In genomic region chr18:3663870-3664512, GRCh38 we compare ENCODE assay signal across 20 cellular contexts.
DNase-seq lines count a peak whose midpoint lies in the region; ATAC-seq, FAIRE-seq and TF ChIP-seq lines count a peak whose summit lies in the region.
"Had no signal": no experiment of that assay in that cellular context is flagged by ENCODE, and none has a peak within 500 bp of the region (broad histone marks: within the 10 kb centered on the region; RNA-seq: fewer than 3 reads in every experiment).

No MANE protein-coding gene starts in this region.

- no peak overlapping the region for H3K4me3 Mint-ChIP-seq in activated T-helper 17 cell treated with anti-CD3 and anti-CD28 coated beads, Interleukin-2, amount 50 U/mL, for 72 hours
- H3K4me3 Mint-ChIP-seq: activated naive CD8-positive, alpha-beta T cell treated with anti-CD3 and anti-CD28 coated beads, Interleukin-2, amount 10 ng/mL, durations not matched to agents 7 days and 5 days; CD8-positive, alpha-beta T cell; naive thymus-derived CD8-positive, alpha-beta T cell had no signal

- H3K18ac ChIP-seq in mesenchymal stem cell (ENCODE audit: low read depth in 1 of 2, low read length in 2 of 2) = no peak overlapping the region

- no peak for ATAC-seq in Right ventricle myocardium inferior
- ATAC-seq in activated T-helper 17 cell treated with anti-CD3 and anti-CD28 coated beads, Interleukin-2, amount 50 U/mL, for 72 hours (replicated peaks) = peak; percentile 37
- ATAC-seq: activated CD4-positive, CD25-positive, alpha-beta regulatory T cell treated with anti-CD3 and anti-CD28 coated beads, Interleukin-2, amount 50 U/mL, for 24 hours; CD8-positive, alpha-beta T cell; esophagus mucosa; naive thymus-derived CD8-positive, alpha-beta T cell had no signal

- H3K4me1 ChIP-seq in cardiac muscle cell (ENCODE audit: low read depth) = peaks cover 18% of the 10 kb centered on the region
- peaks cover 3% of the 10 kb centered on the region for H3K4me1 ChIP-seq in mesenchymal stem cell (ENCODE audit: control insufficient read depth, insufficient read depth, low read depth, low read length)

- H3K4me3 ChIP-seq in cardiac muscle cell (no peak overlapping the region), mesenchymal stem cell (ENCODE audit: insufficient read depth in 1 of 2, low read depth in 1 of 2, low read length in 2 of 2) (no peak overlapping the region)
- H3K4me3 ChIP-seq: dorsolateral prefrontal cortex had no signal

- H3K4me1 Mint-ChIP-seq in activated T-helper 17 cell treated with anti-CD3 and anti-CD28 coated beads, Interleukin-2, amount 50 U/mL, for 72 hours = peaks cover 18% of the 10 kb centered on the region

- peak overlapping the region; percentile 92 for H3K27ac ChIP-seq in cardiac muscle cell
- H3K27ac ChIP-seq in mesenchymal stem cell (ENCODE audit: low read length, poor library complexity, severe bottlenecking) = no peak overlapping the region
- H3K27ac ChIP-seq: brain microvascular endothelial cell, KMS-11 had no signal

- peak; percentile 94 for FAIRE-seq in urothelium cell line (lab: Jason Lieb, UNC)

- H3K27me3 ChIP-seq in cardiac muscle cell (no peaks in the 10 kb centered on the region), mesenchymal stem cell (ENCODE audit: control insufficient read depth in 1 of 2, insufficient read depth in 1 of 2, low read length in 2 of 2) (no peaks in the 10 kb centered on the region)
- H3K27me3 ChIP-seq: brain microvascular endothelial cell, dorsolateral prefrontal cortex had no signal

- intact Hi-C loops in Right ventricle myocardium inferior (cut with DNase I) = no loop called here

- no peaks in the 10 kb centered on the region for H3K9me3 ChIP-seq in cardiac muscle cell (ENCODE audit: low read depth)
- H3K9me3 ChIP-seq in mesenchymal stem cell (ENCODE audit: control insufficient read depth, low read length) = no peaks in the 10 kb centered on the region

- H3K36me3 ChIP-seq in cardiac muscle cell (no peaks in the 10 kb centered on the region), mesenchymal stem cell (ENCODE audit: control insufficient read depth in 1 of 2, insufficient read depth in 2 of 2, low read depth in 1 of 2, low read length in 2 of 2) (peaks cover 3% of the 10 kb centered on the region in 2 experiments)
- H3K36me3 ChIP-seq: brain microvascular endothelial cell had no signal

- H3K9me3 Mint-ChIP-seq in activated T-helper 17 cell treated with anti-CD3 and anti-CD28 coated beads, Interleukin-2, amount 50 U/mL, for 72 hours = no peaks in the 10 kb centered on the region
- H3K9me3 Mint-ChIP-seq: activated naive CD8-positive, alpha-beta T cell treated with anti-CD3 and anti-CD28 coated beads, Interleukin-2, amount 10 ng/mL, durations not matched to agents 7 days and 5 days; CD8-positive, alpha-beta T cell; naive thymus-derived CD8-positive, alpha-beta T cell had no signal

- DNase-seq in cardiac muscle cell (ENCODE audit: low read depth in 1 of 2, low spot score in 1 of 2) = no peak
- no peak for DNase-seq in Right ventricle myocardium inferior (ENCODE audit: missing footprints)
- DNase-seq in mesenchymal stem cell = no peak
- DNase-seq in urothelium cell line (ENCODE audit: low spot score) = no peak
- DNase-seq in HT-29 (ENCODE audit: low spot score) = no peak
- no peak for DNase-seq in DMS153 treated with DMSO at 0.1 percent for 48 hours (lab: John Stamatoyannopoulos, UW; ENCODE audit: unreplicated experiment)
- DNase-seq in NCI-H128 (lab: John Stamatoyannopoulos, UW; ENCODE audit: unreplicated experiment) = no peak
- DNase-seq: ACHN; activated naive CD8-positive, alpha-beta T cell treated with anti-CD3 and anti-CD28 coated beads, Interleukin-2, amount 10 ng/mL, durations not matched to agents 7 days and 5 days; brain microvascular endothelial cell; CD8-positive, alpha-beta T cell; dorsolateral prefrontal cortex; GOT3; NCI-H1417; NCI-H526 treated with DMSO at 0.1 percent for 48 hours had no signal

- H3K4ac ChIP-seq in mesenchymal stem cell (ENCODE audit: low read depth in 1 of 2, low read length in 2 of 2) = no peak overlapping the region

- H3K4me2 ChIP-seq in mesenchymal stem cell (ENCODE audit: low read length, poor library complexity, severe bottlenecking) = no peak overlapping the region
- H3K4me2 ChIP-seq: KMS-11 had no signal

- H3K36me3 Mint-ChIP-seq in activated T-helper 17 cell treated with anti-CD3 and anti-CD28 coated beads, Interleukin-2, amount 50 U/mL, for 72 hours (ENCODE audit: low read depth) = no peaks in the 10 kb centered on the region
- H3K36me3 Mint-ChIP-seq: activated naive CD8-positive, alpha-beta T cell treated with anti-CD3 and anti-CD28 coated beads, Interleukin-2, amount 10 ng/mL, durations not matched to agents 7 days and 5 days; CD8-positive, alpha-beta T cell; naive thymus-derived CD8-positive, alpha-beta T cell had no signal

- H2AFZ ChIP-seq in mesenchymal stem cell (ENCODE audit: low read depth, low read length) = no peak overlapping the region

- H2BK15ac ChIP-seq in mesenchymal stem cell (ENCODE audit: low read depth, poor library complexity, severe bottlenecking) = no peak overlapping the region

- H2BK120ac ChIP-seq in mesenchymal stem cell (ENCODE audit: low read depth, low read length) = no peak overlapping the region

- 57% methylated on average over 2 of the region's 2 CpGs for WGBS in mesenchymal stem cell

- H4K91ac ChIP-seq in mesenchymal stem cell (ENCODE audit: low read length) = no peak overlapping the region

- peak overlapping the region in 1 of 2 experiments; percentile 67 for H2BK12ac ChIP-seq in mesenchymal stem cell (ENCODE audit: low read length in 2 of 2)

- TF ChIP-seq CTCF in cardiac muscle cell (IDR thresholded peaks at IDR 0.05; ENCODE audit: low read depth, low read length) = no peak

- no peak overlapping the region for H2BK5ac ChIP-seq in mesenchymal stem cell (ENCODE audit: low read depth, low read length, poor library complexity, severe bottlenecking)

- no peak overlapping the region for H3K23ac ChIP-seq in mesenchymal stem cell (ENCODE audit: low read length in 2 of 2)

- no peak overlapping the region for H3K9ac ChIP-seq in mesenchymal stem cell (ENCODE audit: low read length)
- H3K9ac ChIP-seq: KMS-11 had no signal

- H3K14ac ChIP-seq in mesenchymal stem cell (ENCODE audit: low read length in 2 of 2) = no peak overlapping the region

- H3K27me3 Mint-ChIP-seq in activated T-helper 17 cell treated with anti-CD3 and anti-CD28 coated beads, Interleukin-2, amount 50 U/mL, for 72 hours = no peaks in the 10 kb centered on the region
- H3K27me3 Mint-ChIP-seq: activated naive CD8-positive, alpha-beta T cell treated with anti-CD3 and anti-CD28 coated beads, Interleukin-2, amount 10 ng/mL, durations not matched to agents 7 days and 5 days had no signal

- no peak overlapping the region for H4K8ac ChIP-seq in mesenchymal stem cell (ENCODE audit: low read length)

- H3K27ac Mint-ChIP-seq in activated T-helper 17 cell treated with anti-CD3 and anti-CD28 coated beads, Interleukin-2, amount 50 U/mL, for 72 hours = no peak overlapping the region
- H3K27ac Mint-ChIP-seq: activated naive CD8-positive, alpha-beta T cell treated with anti-CD3 and anti-CD28 coated beads, Interleukin-2, amount 10 ng/mL, durations not matched to agents 7 days and 5 days; CD8-positive, alpha-beta T cell had no signal

- peaks cover 4% of the 10 kb centered on the region for H3K79me1 ChIP-seq in mesenchymal stem cell (replicated peaks; ENCODE audit: low read length, poor library complexity, severe bottlenecking)

- peak overlapping the region; percentile 50 for H2AK5ac ChIP-seq in mesenchymal stem cell (ENCODE audit: low read length, severe bottlenecking)
